18 cellular contexts compared by ENCODE assay signal in genomic region chr9:114461468-114461867, GRCh38. TPM values are rescaled to one million over a fixed set of nuclear protein-coding genes. Genes with fewer than 3 reads are reported as not detected.
DNase-seq lines count a peak whose midpoint lies in the region; TF ChIP-seq lines count a peak whose summit lies in the region.
"Had no signal": no experiment of that assay in that cellular context is flagged by ENCODE, and none has a peak within 500 bp of the region (broad histone marks: within the 10 kb centered on the region; RNA-seq: fewer than 3 reads in every experiment).

No MANE protein-coding gene starts in this region.

- POLR2A ChIA-PET in OCI-LY7 (lab: Charles Lee), result no interaction called here

- no peak overlapping the region for H3K4me3 Mint-ChIP-seq in type B pancreatic cell
- no peak overlapping the region for H3K4me3 Mint-ChIP-seq in glutamatergic neuron (ENCODE audit: unreplicated experiment)
- H3K4me3 Mint-ChIP-seq: CD4-positive, alpha-beta memory T cell had no signal

- H3K27ac Mint-ChIP-seq in type B pancreatic cell (no peak overlapping the region), glutamatergic neuron (ENCODE audit: unreplicated experiment) (no peak overlapping the region)

- H2AFZ ChIP-seq in OCI-LY7 (ENCODE audit: low read length), result no peak overlapping the region

- H3K9me3 Mint-ChIP-seq in type B pancreatic cell, result no peaks in the 10 kb centered on the region
- H3K9me3 Mint-ChIP-seq in glutamatergic neuron (ENCODE audit: unreplicated experiment), result peaks cover 3% of the 10 kb centered on the region

- TF ChIP-seq CTCF in OCI-LY7 (conservative IDR thresholded peaks at IDR 0.05; ENCODE audit: low read length) (no peak), type B pancreatic cell (conservative IDR thresholded peaks at IDR 0.05) (no peak), glutamatergic neuron (IDR thresholded peaks at IDR 0.05; ENCODE audit: partially characterized antibody, unreplicated experiment) (no peak)

- intact Hi-C loops in OCI-LY7 (cut with micrococcal nuclease; ENCODE audit: unreplicated experiment), result no loop called here

- BruUV-seq in OCI-LY7 (replicated peaks; lab: Mats Ljungman, UMichigan), result no TSS peak

- H3K27me3 Mint-ChIP-seq in type B pancreatic cell (no peaks in the 10 kb centered on the region), glutamatergic neuron (ENCODE audit: unreplicated experiment) (peaks cover 1% of the 10 kb centered on the region)
- H3K27me3 Mint-ChIP-seq: CD4-positive, alpha-beta memory T cell had no signal

- H3K4me2 ChIP-seq in OCI-LY7 (ENCODE audit: low read length), result peak overlapping the region; percentile 6; the same call in 1 of the 2 replicates

- CTCF ChIA-PET in OCI-LY7 (lab: Charles Lee; ENCODE audit: unreplicated experiment), result no interaction called here

- no peak overlapping the region for H3K27ac ChIP-seq in OCI-LY7 (ENCODE audit: low read depth, low read length, poor library complexity, severe bottlenecking)
- H3K27ac ChIP-seq: RWPE1, SJCRH30 had no signal

- no peaks in the 10 kb centered on the region for H4K20me1 ChIP-seq in OCI-LY7 (ENCODE audit: insufficient read depth, low read length)

- no peak overlapping the region for H3K4me3 ChIP-seq in OCI-LY7 (ENCODE audit: low read depth, low read length, poor library complexity, severe bottlenecking)
- H3K4me3 ChIP-seq: SJCRH30 had no signal

- H3K36me3 Mint-ChIP-seq in type B pancreatic cell, result no peaks in the 10 kb centered on the region
- no peaks in the 10 kb centered on the region for H3K36me3 Mint-ChIP-seq in glutamatergic neuron (ENCODE audit: unreplicated experiment)
- H3K36me3 Mint-ChIP-seq: CD4-positive, alpha-beta memory T cell had no signal

- no peaks in the 10 kb centered on the region for H3K79me2 ChIP-seq in OCI-LY7 (ENCODE audit: insufficient read depth, low read depth, low read length)

- DNase-seq in stimulated activated CD4-positive, alpha-beta T cell treated with anti-CD3 and anti-CD28 coated beads, Interleukin-4, amount 100 ng/mL, for 24 hours, result peak; percentile 1
- no peak for DNase-seq in stimulated activated CD4-positive, alpha-beta T cell treated with anti-CD3 and anti-CD28 coated beads, Interleukin-4, amount 100 ng/mL, for 1 hour
- DNase-seq in OCI-LY7 (ENCODE audit: low spot score), result peak; percentile 27
- DNase-seq in fibroblast of peridontal ligament (ENCODE audit: extremely low read depth), result peak; percentile 3
- no peak for DNase-seq in anterior cingulate cortex (lab: John Stamatoyannopoulos, UW)
- no peak for DNase-seq in type B pancreatic cell (ENCODE audit: extremely low spot score, unreplicated experiment)
- DNase-seq in glutamatergic neuron, result no peak
- no peak for DNase-seq in NK-92 (lab: John Stamatoyannopoulos, UW; ENCODE audit: unreplicated experiment)
- DNase-seq: ACHN; CD4-positive, alpha-beta memory T cell; DND-41; GF-D8; KBM-7; NCI-H2029; NCI-H524 treated with DMSO at 0.1 percent for 48 hours; SJCRH30; SW 1271 had no signal

- no peaks in the 10 kb centered on the region for H3K4me1 Mint-ChIP-seq in type B pancreatic cell (ENCODE audit: unreplicated experiment)
- H3K4me1 Mint-ChIP-seq in glutamatergic neuron (ENCODE audit: low read depth, unreplicated experiment), result no peaks in the 10 kb centered on the region
- H3K4me1 Mint-ChIP-seq: CD4-positive, alpha-beta memory T cell had no signal

- H3K36me3 ChIP-seq in OCI-LY7 (ENCODE audit: insufficient read depth, low read length), result no peaks in the 10 kb centered on the region
- H3K36me3 ChIP-seq: SJCRH30 had no signal

- H3K9me2 ChIP-seq in OCI-LY7 (ENCODE audit: insufficient read depth, low read length), result no peaks in the 10 kb centered on the region

- H3K4me1 ChIP-seq in OCI-LY7 (ENCODE audit: insufficient read depth, low read length, poor library complexity, severe bottlenecking), result peaks cover 8% of the 10 kb centered on the region
- H3K4me1 ChIP-seq: SJCRH30 had no signal

- no peaks in the 10 kb centered on the region for H3K9me3 ChIP-seq in OCI-LY7 (ENCODE audit: low read length)
- H3K9me3 ChIP-seq: SJCRH30 had no signal

RNA-seq across cellular contexts. Expression of gene WHRN, which starts 43.8 kb away (rescaled TPM):
- 0.19 TPM in 1 of 2 replicates, not detected in the other for total RNA-seq in OCI-LY7 (2014; rRNA removed; shearing (Covaris generic))
- total RNA-seq in OCI-LY7 (2022), result 2.1 TPM in 2 replicates
- 12.2 and 13.3 TPM in 2 replicates for total RNA-seq in type B pancreatic cell (ENCODE audit: low replicate concordance)
- total RNA-seq in glutamatergic neuron (ENCODE audit: unreplicated experiment), result 3.2 TPM

Comparison
In these comparisons a context has a peak if more than half of its experiments do, and no peak if none do; other contexts are left out.
1. DNase-seq: peak in stimulated activated CD4-positive, alpha-beta T cell treated with anti-CD3 and anti-CD28 coated beads, Interleukin-4, amount 100 ng/mL, for 24 hours (single experiment), OCI-LY7 (single experiment) and fibroblast of peridontal ligament (single experiment); none in stimulated activated CD4-positive, alpha-beta T cell treated with anti-CD3 and anti-CD28 coated beads, Interleukin-4, amount 100 ng/mL, for 1 hour (single experiment), anterior cingulate cortex (0 of 58), type B pancreatic cell (single experiment), glutamatergic neuron (single experiment) and NK-92 (single experiment).